36 cellular contexts compared by ENCODE assay signal in genomic region chr1:97740891-97741290, GRCh38.
"Had no signal": no experiment of that assay in that cellular context is flagged by ENCODE, and none has a peak within 500 bp of the region (broad histone marks: within the 10 kb centered on the region; RNA-seq: fewer than 3 reads in every experiment).

No MANE protein-coding gene starts in this region.

- H3K9me3 ChIP-seq: Peyer's patch had no signal

- H3K36me3 ChIP-seq: brain microvascular endothelial cell, Peyer's patch had no signal

- H3K4me3 ChIP-seq: Peyer's patch had no signal

- DNase-seq: activated CD4-positive, alpha-beta T cell treated with anti-CD3 and anti-CD28 coated beads for 1 hour; activated CD4-positive, alpha-beta T cell treated with anti-CD3 and anti-CD28 coated beads, Interleukin-2, amount 10 ng/mL, durations not matched to agents 24 days and 14 days; activated CD4-positive, alpha-beta T cell treated with anti-CD3 and anti-CD28 coated beads, Interleukin-2, amount 50 U/mL, for 4 hours; activated CD4-positive, CD25-positive, alpha-beta regulatory T cell; activated CD8-positive, alpha-beta T cell treated with anti-CD3 and anti-CD28 coated beads for 36 hours; activated effector memory CD4-positive, alpha-beta T cell treated with anti-CD3 and anti-CD28 coated beads, Interleukin-2, amount 50 U/mL, for 16 hours; activated naive CD4-positive, alpha-beta T cell; activated naive CD4-positive, alpha-beta T cell treated with anti-CD3 and anti-CD28 coated beads, Interleukin-2, amount 50 U/mL, for 16 hours; activated naive CD8-positive, alpha-beta T cell treated with anti-CD3 and anti-CD28 coated beads for 36 hours; activated T-cell treated with anti-CD3 and anti-CD28 coated beads, Interleukin-2, amount 50 U/mL, for 1 hour; activated T-cell treated with anti-CD3 and anti-CD28 coated beads, Interleukin-2, amount 50 U/mL, for 72 hours; amniotic stem cell; aorta; brain microvascular endothelial cell; central memory CD4-positive, alpha-beta T cell; KG1; MM.1S; NCI-H1092 treated with DMSO at 0.1 percent for 48 hours; NCI-H1417; NCI-H146; NCI-H187 treated with DMSO at 0.1 percent for 48 hours; NCI-H2081 treated with DMSO at 0.1 percent for 48 hours; NCI-H345; NCI-H524 treated with DMSO at 0.1 percent for 48 hours; NCI-H748 treated with DMSO at 0.1 percent for 48 hours; NK-92 treated with Interleukin-12 subunit alpha and Interleukin-12 subunit beta, amount 100 ng/mL, for 24 hours; PC-3; Peyer's patch; RPMI8226; SIG-M5; SW 1271; T-helper 1 cell; T-helper 2 cell; T-helper 9 cell had no signal

- H3K27ac ChIP-seq: brain microvascular endothelial cell, Peyer's patch, VCaP had no signal

- H3K9me3 Mint-ChIP-seq: activated CD4-positive, alpha-beta T cell treated with anti-CD3 and anti-CD28 coated beads, Interleukin-2, amount 10 ng/mL, durations not matched to agents 24 days and 14 days; activated CD8-positive, alpha-beta T cell treated with anti-CD3 and anti-CD28 coated beads for 36 hours; activated naive CD8-positive, alpha-beta T cell treated with anti-CD3 and anti-CD28 coated beads for 36 hours; activated T-cell treated with anti-CD3 and anti-CD28 coated beads, Interleukin-2, amount 50 U/mL, for 72 hours; activated T-helper 17 cell treated with anti-CD3 and anti-CD28 coated beads, Interleukin-2, amount 50 U/mL, for 72 hours had no signal

- H3K4me3 Mint-ChIP-seq: activated CD4-positive, alpha-beta T cell treated with anti-CD3 and anti-CD28 coated beads, Interleukin-2, amount 10 ng/mL, durations not matched to agents 24 days and 14 days; activated CD8-positive, alpha-beta T cell treated with anti-CD3 and anti-CD28 coated beads for 36 hours; activated naive CD8-positive, alpha-beta T cell treated with anti-CD3 and anti-CD28 coated beads for 36 hours; activated T-cell treated with anti-CD3 and anti-CD28 coated beads, Interleukin-2, amount 50 U/mL, for 72 hours; activated T-helper 17 cell treated with anti-CD3 and anti-CD28 coated beads, Interleukin-2, amount 50 U/mL, for 72 hours had no signal

- ATAC-seq: activated CD8-positive, alpha-beta T cell treated with anti-CD3 and anti-CD28 coated beads for 36 hours; activated T-cell treated with anti-CD3 and anti-CD28 coated beads, Interleukin-2, amount 50 U/mL, for 72 hours; activated T-helper 17 cell treated with anti-CD3 and anti-CD28 coated beads, Interleukin-2, amount 50 U/mL, for 72 hours; PC-3 had no signal

- H3K4me1 ChIP-seq: Peyer's patch had no signal

- H3K27ac Mint-ChIP-seq: activated CD4-positive, alpha-beta T cell treated with anti-CD3 and anti-CD28 coated beads, Interleukin-2, amount 10 ng/mL, durations not matched to agents 24 days and 14 days; activated CD8-positive, alpha-beta T cell treated with anti-CD3 and anti-CD28 coated beads for 36 hours; activated naive CD8-positive, alpha-beta T cell treated with anti-CD3 and anti-CD28 coated beads for 36 hours; activated T-cell treated with anti-CD3 and anti-CD28 coated beads, Interleukin-2, amount 50 U/mL, for 72 hours; activated T-helper 17 cell treated with anti-CD3 and anti-CD28 coated beads, Interleukin-2, amount 50 U/mL, for 72 hours had no signal

- H3K27me3 Mint-ChIP-seq: activated CD4-positive, alpha-beta T cell treated with anti-CD3 and anti-CD28 coated beads, Interleukin-2, amount 10 ng/mL, durations not matched to agents 24 days and 14 days; activated CD8-positive, alpha-beta T cell treated with anti-CD3 and anti-CD28 coated beads for 36 hours; activated naive CD8-positive, alpha-beta T cell treated with anti-CD3 and anti-CD28 coated beads for 36 hours; activated T-helper 17 cell treated with anti-CD3 and anti-CD28 coated beads, Interleukin-2, amount 50 U/mL, for 72 hours had no signal

- H3K4me1 Mint-ChIP-seq: activated CD4-positive, alpha-beta T cell treated with anti-CD3 and anti-CD28 coated beads, Interleukin-2, amount 10 ng/mL, durations not matched to agents 24 days and 14 days; activated T-helper 17 cell treated with anti-CD3 and anti-CD28 coated beads, Interleukin-2, amount 50 U/mL, for 72 hours had no signal

- H3K27me3 ChIP-seq: brain microvascular endothelial cell, Peyer's patch had no signal
